In the genomic region with DNA sequence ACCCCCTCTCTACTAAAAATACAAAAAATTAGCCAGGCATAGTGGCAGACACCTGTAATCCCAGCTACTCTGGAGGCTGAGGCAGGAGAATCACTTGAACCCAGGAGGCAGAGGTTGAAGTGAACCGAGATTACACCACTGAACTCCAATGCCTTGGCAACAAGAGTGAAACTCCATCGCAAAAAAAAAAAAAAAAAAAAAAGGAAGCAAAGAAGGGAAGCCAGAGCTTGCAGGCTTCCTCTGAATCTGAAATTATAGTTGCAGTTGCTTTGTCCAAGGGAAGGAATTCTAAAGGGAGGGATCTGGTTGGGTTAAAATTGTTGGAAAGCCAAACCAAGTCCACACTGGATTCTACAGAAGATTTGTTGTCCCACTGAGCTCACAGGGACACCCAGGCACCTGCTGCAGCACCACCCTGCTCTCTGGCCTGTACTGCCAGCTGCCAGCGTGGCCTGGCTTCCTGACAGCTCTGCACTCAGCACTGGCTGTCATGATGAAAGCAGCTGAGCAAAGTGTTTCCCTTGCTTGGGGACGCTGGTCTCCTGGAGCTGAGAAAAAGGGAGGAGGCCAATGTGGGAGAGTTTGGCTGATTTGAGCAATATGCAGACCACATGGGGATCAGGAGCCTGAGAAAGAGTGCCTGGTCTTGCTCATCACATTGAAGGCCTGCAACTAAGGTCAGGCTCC, we compare ENCODE assay signal across 8 cellular contexts.
DNase-seq lines count a peak whose midpoint lies in the region; ATAC-seq and TF ChIP-seq lines count a peak whose summit lies in the region.

No MANE protein-coding gene starts in this region.

- TF ChIP-seq CTCF in fibroblast of mammary gland (conservative IDR thresholded peaks at IDR 0.05; ENCODE audit: control insufficient read depth, insufficient read depth, low read depth, low read length) (no peak), gastrocnemius medialis (IDR thresholded peaks at IDR 0.05 in 4 of 5, conservative IDR thresholded peaks at IDR 0.05 in 1 of 5) (no peak)

- H3K9me3 ChIP-seq in gastrocnemius medialis = no peaks in the 10 kb centered on the region

- peak overlapping the region; percentile 62 to 78 (median 72) for H3K27ac ChIP-seq in gastrocnemius medialis

- H3K27me3 ChIP-seq in gastrocnemius medialis = no peaks in the 10 kb centered on the region

- no peak for TF ChIP-seq POLR2A in gastrocnemius medialis (IDR thresholded peaks at IDR 0.05)

- peaks cover 5 to 17% of the 10 kb centered on the region in 2 donors for H3K4me1 ChIP-seq in gastrocnemius medialis

- intact Hi-C loops in gastrocnemius medialis (cut with DNase I; ENCODE audit: low total_unique reads) = no loop called here

- H3K36me3 ChIP-seq in gastrocnemius medialis = no peaks in the 10 kb centered on the region

- no peak overlapping the region for H3K4me3 ChIP-seq in fibroblast of mammary gland (ENCODE audit: control insufficient read depth, low read depth, low read length)
- no peak overlapping the region for H3K4me3 ChIP-seq in gastrocnemius medialis

- in situ Hi-C loops in gastrocnemius medialis (cut with MboI; ENCODE audit: low sequenced_read_pairs in 4 of 4) = no loop called here

- DNase-seq in NCI-H2029 (lab: John Stamatoyannopoulos, UW) (peak; percentile 80), fibroblast of mammary gland (ENCODE audit: low read depth) (peak; percentile 40), gastrocnemius medialis (peak; percentile 83 to 91), DMS114 treated with DMSO at 0.1 percent for 48 hours (lab: John Stamatoyannopoulos, UW; ENCODE audit: unreplicated experiment) (no peak)

- ATAC-seq in GM18867 (IDR thresholded peaks at IDR 0.05; ENCODE audit: unreplicated experiment) = peak; percentile 47
- ATAC-seq in gastrocnemius medialis = peak; percentile 97 to 98
- no peak for ATAC-seq in GM21717 (IDR thresholded peaks at IDR 0.05; ENCODE audit: unreplicated experiment)
- ATAC-seq in HG03460 (IDR thresholded peaks at IDR 0.05; ENCODE audit: unreplicated experiment) = no peak
- ATAC-seq in GM18870 (IDR thresholded peaks at IDR 0.05; ENCODE audit: unreplicated experiment) = no peak

Comparison
In these comparisons a context has a peak if more than half of its experiments do, and no peak if none do; other contexts are left out.
1. ATAC-seq: peak in GM18867 (single experiment) and gastrocnemius medialis (2 of 2); none in GM21717 (single experiment), HG03460 (single experiment) and GM18870 (single experiment).